Comparison of ENCODE assay signal across 1 cellular context in genomic region chr1:153945795-153946621, GRCh38.
TF ChIP-seq lines count a peak whose summit lies in the region.

No MANE protein-coding gene starts in this region.

TF ChIP-seq in K562, 482 proteins besides CTCF, POLR2A, EP300 and RAD21 (continued from another document and continues in another):
- no peak for TF ChIP-seq CHD7 (IDR thresholded peaks at IDR 0.05; ENCODE audit: low read depth, low read length)
- no peak for TF ChIP-seq ZNF780A (CRISPR knock-in tag; IDR thresholded peaks at IDR 0.05)
- no peak for TF ChIP-seq MXI1 (IDR thresholded peaks at IDR 0.05; ENCODE audit: low read depth, low read length)
- TF ChIP-seq MCM7 (IDR thresholded peaks at IDR 0.05), result no peak
- no peak for TF ChIP-seq HBP1 (CRISPR knock-in tag; IDR thresholded peaks at IDR 0.05)
- peak in 1 of 2 experiments; percentile 90; a peak in 2 of 4 replicates for TF ChIP-seq ZNF639 (CRISPR knock-in tag; conservative IDR thresholded peaks at IDR 0.05 in 1 of 2, IDR thresholded peaks at IDR 0.05 in 1 of 2)
- TF ChIP-seq RBM14 (IDR thresholded peaks at IDR 0.05; ENCODE audit: borderline replicate concordance, insufficient read depth, low read depth, low read length), result 0 out of 2 replicates have a peak, but pooled peaks have one; percentile 75
- TF ChIP-seq ETS1 (conservative IDR thresholded peaks at IDR 0.05; ENCODE audit: control insufficient read depth, low read depth, low read length), result 0 out of 2 replicates have a peak, but pooled peaks have one; percentile 16
- peak; percentile 45 for TF ChIP-seq KDM5B (IDR thresholded peaks at IDR 0.05; ENCODE audit: insufficient replicate concordance, low read depth, low read length)
- no peak for TF ChIP-seq ZNF740 (CRISPR knock-in tag; IDR thresholded peaks at IDR 0.05)
- TF ChIP-seq ZNF740 (tag; IDR thresholded peaks at IDR 0.05), result no peak
- no peak for TF ChIP-seq SMC3 (conservative IDR thresholded peaks at IDR 0.05; ENCODE audit: insufficient read depth, low read depth, low read length)
- no peak; the same call in 1 of the 2 replicates for TF ChIP-seq CAMTA2 (CRISPR knock-in tag; conservative IDR thresholded peaks at IDR 0.05)
- TF ChIP-seq ZNF518B (CRISPR knock-in tag; IDR thresholded peaks at IDR 0.05), result no peak
- TF ChIP-seq HNRNPL (IDR thresholded peaks at IDR 0.05; ENCODE audit: low read depth, low read length), result peak; percentile 69
- TF ChIP-seq NR3C1 (CRISPR knock-in tag; IDR thresholded peaks at IDR 0.05), result no peak
- no peak for TF ChIP-seq MCM2 (IDR thresholded peaks at IDR 0.05; ENCODE audit: low read depth)
- TF ChIP-seq FUS (optimal IDR thresholded peaks at IDR 0.05; ENCODE audit: low read depth, low read length), result no peak
- no peak for TF ChIP-seq ZNF280B (CRISPR knock-in tag; IDR thresholded peaks at IDR 0.05)
- TF ChIP-seq RFX7 (CRISPR knock-in tag; IDR thresholded peaks at IDR 0.05), result no peak
- TF ChIP-seq SAFB (IDR thresholded peaks at IDR 0.05; ENCODE audit: borderline replicate concordance, low read depth, low read length), result no peak
- TF ChIP-seq ZNF277 (CRISPR knock-in tag; IDR thresholded peaks at IDR 0.05; ENCODE audit: borderline replicate concordance), result no peak
- no peak for TF ChIP-seq TAF15 (IDR thresholded peaks at IDR 0.05; ENCODE audit: low read depth, low read length)
- TF ChIP-seq CEBPZ (IDR thresholded peaks at IDR 0.05; ENCODE audit: borderline replicate concordance, low read depth, low read length), result no peak
- no peak for TF ChIP-seq JUNB (CRISPR knock-in tag; conservative IDR thresholded peaks at IDR 0.05)
